ENCODE assay signal across 1 cellular context in genomic region chr5:53253421-53253871, GRCh38.
TF ChIP-seq lines count a peak whose summit lies in the region.

No MANE protein-coding gene starts in this region.

TF ChIP-seq in K562, 482 proteins besides CTCF, POLR2A, EP300 and RAD21 (continued from another document and continues in another):
- TF ChIP-seq TSHZ1 (CRISPR knock-in tag; IDR thresholded peaks at IDR 0.05) = no peak
- no peak for TF ChIP-seq PATZ1 (CRISPR knock-in tag; IDR thresholded peaks at IDR 0.05; ENCODE audit: borderline replicate concordance)
- TF ChIP-seq ZNF589 (CRISPR knock-in tag; IDR thresholded peaks at IDR 0.05; ENCODE audit: low read depth) = no peak
- TF ChIP-seq CGGBP1 (CRISPR knock-in tag; IDR thresholded peaks at IDR 0.05) = no peak
- peak; percentile 35; the same call in 1 of the 2 replicates for TF ChIP-seq TCF3 (CRISPR knock-in tag; IDR thresholded peaks at IDR 0.05)
- no peak for TF ChIP-seq ZNF282 (CRISPR knock-in tag; IDR thresholded peaks at IDR 0.05)
- no peak for TF ChIP-seq E2F5 (CRISPR knock-in tag; IDR thresholded peaks at IDR 0.05)
- no peak for TF ChIP-seq SIX5 (IDR thresholded peaks at IDR 0.05; ENCODE audit: borderline replicate concordance in 1 of 2, insufficient read depth in 1 of 2, low read depth in 1 of 2, low read length in 2 of 2)
- TF ChIP-seq NONO (IDR thresholded peaks at IDR 0.05; ENCODE audit: low read depth in 2 of 2, low read length in 1 of 2) = no peak
- TF ChIP-seq CBFA2T2 (conservative IDR thresholded peaks at IDR 0.05) = peak; percentile 58
- no peak for TF ChIP-seq ZNF518B (CRISPR knock-in tag; IDR thresholded peaks at IDR 0.05)
- TF ChIP-seq MTA2 (IDR thresholded peaks at IDR 0.05; ENCODE audit: low read depth) = 0 out of 2 replicates have a peak, but pooled peaks have one; percentile 10
- TF ChIP-seq SREBF1 (IDR thresholded peaks at IDR 0.05; ENCODE audit: borderline replicate concordance, low read depth, low read length) = no peak
- no peak for TF ChIP-seq FUS (optimal IDR thresholded peaks at IDR 0.05; ENCODE audit: low read depth, low read length)
- no peak for TF ChIP-seq HMBOX1 (IDR thresholded peaks at IDR 0.05)
- TF ChIP-seq RNF219 (CRISPR knock-in tag; IDR thresholded peaks at IDR 0.05) = no peak
- TF ChIP-seq FOXA3 (CRISPR knock-in tag; conservative IDR thresholded peaks at IDR 0.05 in 1 of 2, IDR thresholded peaks at IDR 0.05 in 1 of 2) = peak in 1 of 2 experiments; percentile 40; a peak in 1 of 4 replicates
- no peak for TF ChIP-seq POLR3G (IDR thresholded peaks at IDR 0.05; ENCODE audit: extremely low read depth, insufficient read length, insufficient replicate concordance)
- no peak for TF ChIP-seq PHB2 (IDR thresholded peaks at IDR 0.05; ENCODE audit: low read depth)
- TF ChIP-seq RCOR1 (IDR thresholded peaks at IDR 0.05; ENCODE audit: borderline replicate concordance in 1 of 2, low read depth in 2 of 2, low read length in 2 of 2) = 0 out of 4 replicates have a peak, but pooled peaks of 1 of the 2 experiments have one; percentile 25
- no peak for TF ChIP-seq NUFIP1 (IDR thresholded peaks at IDR 0.05; ENCODE audit: partially characterized antibody)
- TF ChIP-seq TAF7 (tag; IDR thresholded peaks at IDR 0.05) = no peak
- no peak for TF ChIP-seq KAT2B (IDR thresholded peaks at IDR 0.05; ENCODE audit: low read depth, low read length)
- no peak for TF ChIP-seq TBP (optimal IDR thresholded peaks at IDR 0.05; ENCODE audit: low read depth, low read length)
- no peak for TF ChIP-seq MNT (conservative IDR thresholded peaks at IDR 0.05)
- no peak for TF ChIP-seq BRF1 (IDR thresholded peaks at IDR 0.05; ENCODE audit: borderline replicate concordance, extremely low read depth, insufficient read length)
- TF ChIP-seq WHSC1 (IDR thresholded peaks at IDR 0.05; ENCODE audit: low read length) = no peak
- no peak for TF ChIP-seq THRAP3 (IDR thresholded peaks at IDR 0.05; ENCODE audit: borderline replicate concordance)
- TF ChIP-seq CHD2 (IDR thresholded peaks at IDR 0.05; ENCODE audit: low read depth, low read length) = no peak
- no peak for TF ChIP-seq IRF1 (CRISPR knock-in tag; IDR thresholded peaks at IDR 0.05; ENCODE audit: borderline replicate concordance)
- TF ChIP-seq MTF1 (CRISPR knock-in tag; IDR thresholded peaks at IDR 0.05; ENCODE audit: borderline replicate concordance) = no peak
- no peak for TF ChIP-seq U2AF2 (optimal IDR thresholded peaks at IDR 0.05; ENCODE audit: low read depth, low read length)
- TF ChIP-seq ZNF512 (tag; IDR thresholded peaks at IDR 0.05) = no peak
- no peak for TF ChIP-seq ETS1 (conservative IDR thresholded peaks at IDR 0.05; ENCODE audit: control insufficient read depth, low read depth, low read length)
- peak; percentile 80 for TF ChIP-seq CTBP1 (IDR thresholded peaks at IDR 0.05; ENCODE audit: borderline replicate concordance)
- TF ChIP-seq BCOR (IDR thresholded peaks at IDR 0.05) = no peak
- no peak for TF ChIP-seq ATF4 (CRISPR knock-in tag; IDR thresholded peaks at IDR 0.05)
- TF ChIP-seq ZNF431 (CRISPR knock-in tag; IDR thresholded peaks at IDR 0.05) = no peak
